In the genomic region with DNA sequence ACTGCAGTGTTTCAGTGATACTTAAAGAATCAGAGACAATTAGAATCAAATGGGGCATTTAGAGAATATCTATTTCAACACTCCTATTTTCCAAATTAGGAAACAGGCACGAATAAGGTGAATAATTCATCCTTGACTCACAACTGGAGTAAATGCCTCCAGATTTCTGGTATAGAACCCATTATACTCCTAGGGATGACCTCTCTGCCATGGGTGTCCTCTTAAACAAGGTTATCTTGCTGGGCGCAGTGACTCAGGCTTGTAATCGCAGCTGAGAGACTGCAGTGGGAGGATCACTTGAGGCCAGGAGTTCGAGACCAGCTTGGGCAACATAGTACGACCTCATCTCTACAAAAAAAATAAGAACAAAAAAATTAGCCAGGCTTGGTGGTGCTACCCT, we compare ENCODE assay signal across 26 cellular contexts.
"Had no signal": no experiment of that assay in that cellular context is flagged by ENCODE, and none has a peak within 500 bp of the region (broad histone marks: within the 10 kb centered on the region; RNA-seq: fewer than 3 reads in every experiment).

No MANE protein-coding gene starts in this region.

- H3K36me3 ChIP-seq: brain microvascular endothelial cell, esophagus muscularis mucosa, WERI-Rb-1 had no signal

- H3K9me3 ChIP-seq: esophagus muscularis mucosa had no signal

- ATAC-seq: activated CD4-positive, CD25-positive, alpha-beta regulatory T cell treated with anti-CD3 and anti-CD28 coated beads, Interleukin-2, amount 50 U/mL, for 24 hours; activated CD8-positive, alpha-beta T cell treated with anti-CD3 and anti-CD28 coated beads for 36 hours; activated T-cell treated with anti-CD3 and anti-CD28 coated beads, Interleukin-2, amount 50 U/mL, for 4 hours; activated T-helper 17 cell treated with anti-CD3 and anti-CD28 coated beads, Interleukin-2, amount 50 U/mL, for 72 hours; effector memory CD8-positive, alpha-beta T cell had no signal

- DNase-seq: activated B cell treated with CpG ODN at 0.5 μM for 24 hours; activated CD4-positive, alpha-beta T cell treated with anti-CD3 and anti-CD28 coated beads for 48 hours; activated CD4-positive, alpha-beta T cell treated with anti-CD3 and anti-CD28 coated beads, Interleukin-2, amount 50 U/mL, for 1 hour; activated CD4-positive, alpha-beta T cell treated with anti-CD3 and anti-CD28 coated beads, Interleukin-2, amount 50 U/mL, for 48 hours; activated CD8-positive, alpha-beta memory T cell treated with anti-CD3 and anti-CD28 coated beads for 24 hours; activated CD8-positive, alpha-beta T cell treated with anti-CD3 and anti-CD28 coated beads for 36 hours; activated effector memory CD4-positive, alpha-beta T cell treated with Interleukin-2 at 50 U/mL for 16 hours; activated gamma-delta T cell treated with Interleukin-2 at 50 U/mL for 16 hours; activated naive CD4-positive, alpha-beta T cell treated with anti-CD3 and anti-CD28 coated beads, Interleukin-2, amount 50 U/mL, for 16 hours; activated naive CD4-positive, alpha-beta T cell treated with Interleukin-2 at 50 U/mL for 16 hours; activated T-cell treated with anti-CD3 and anti-CD28 coated beads, Interleukin-2, amount 50 U/mL, for 4 hours; amniotic stem cell; anterior cingulate cortex; brain microvascular endothelial cell; cortex of kidney; dermis blood vessel endothelial cell; effector CD4-positive, alpha-beta T cell; effector memory CD8-positive, alpha-beta T cell; erythroblast; foreskin melanocyte; head of caudate nucleus; T1000; WERI-Rb-1 had no signal

- H3K27ac ChIP-seq: brain microvascular endothelial cell, esophagus muscularis mucosa, WERI-Rb-1 had no signal

- H3K4me1 ChIP-seq: esophagus muscularis mucosa had no signal

- H3K27me3 ChIP-seq: brain microvascular endothelial cell, esophagus muscularis mucosa had no signal

- H3K4me3 ChIP-seq: esophagus muscularis mucosa had no signal
